8 cellular contexts compared by ENCODE assay signal in the genomic region with DNA sequence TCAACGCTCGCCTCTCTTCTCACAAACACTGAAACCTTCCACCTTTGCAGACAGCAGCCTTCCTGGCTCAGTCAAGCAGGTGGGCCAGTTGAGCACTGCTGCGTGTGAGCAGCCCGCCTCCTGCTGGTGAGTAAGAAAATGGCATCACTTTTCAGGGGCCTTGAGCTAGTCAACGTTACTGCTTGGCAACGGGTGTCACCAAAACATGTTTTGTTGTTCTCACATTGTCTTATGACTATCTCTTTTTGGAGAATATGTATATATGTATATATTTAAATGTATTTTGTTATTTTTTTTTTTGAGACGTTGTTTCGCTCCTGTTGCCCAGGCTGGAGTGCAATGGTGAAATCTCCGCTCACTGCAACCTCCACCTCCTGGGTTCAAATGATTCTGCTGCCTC.
A peak's percentile ranks its signal among the peaks of the same experiment; 100 is the strongest.
DNase-seq lines count a peak whose midpoint lies in the region; ATAC-seq and TF ChIP-seq lines count a peak whose summit lies in the region.

No MANE protein-coding gene starts in this region.

- no peak overlapping the region for H3K4me3 Mint-ChIP-seq in CD14-positive monocyte

- peak; percentile 96 for TF ChIP-seq CTCF in CD14-positive monocyte (IDR thresholded peaks at IDR 0.05)

- H3K56ac ChIP-seq in mesendoderm (ENCODE audit: low read length) = no peak overlapping the region

- H4K5ac ChIP-seq in mesendoderm (ENCODE audit: low read length) = no peak overlapping the region

- DNase-seq in CD14-positive monocyte (ENCODE audit: low spot score) = peak; percentile 85
- peak; percentile 76 for DNase-seq in NCI-H345 treated with DMSO at 0.1 percent for 48 hours (lab: John Stamatoyannopoulos, UW; ENCODE audit: unreplicated experiment)
- peak; percentile 36 to 54 for DNase-seq in activated CD4-positive, alpha-beta T cell treated with anti-CD3 and anti-CD28 coated beads, Interleukin-2, amount 50 U/mL, for 24 hours (ENCODE audit: low read depth in 1 of 2, low spot score in 1 of 2)
- DNase-seq in dermis microvascular lymphatic vessel endothelial cell (ENCODE audit: low read depth in 2 of 2) = peak; percentile 65 to 78
- peak; percentile 87 for DNase-seq in mesendoderm
- peak; percentile 24 to 29 for DNase-seq in stimulated activated CD8-positive, alpha-beta memory T cell treated with anti-CD3 and anti-CD28 coated beads, Interleukin-4, amount 100 ng/mL, for 4 hours (ENCODE audit: low read depth in 2 of 2, low spot score in 1 of 2)

- H3K27ac ChIP-seq in mesendoderm (ENCODE audit: low read depth, low read length) = no peak overlapping the region

- intact Hi-C loops in CD14-positive monocyte (cut with micrococcal nuclease) = loop anchor here (5.0 kb wide), 2 partner anchors 254 to 269 kb away; no protein-coding TSS in a partner anchor

- no peak overlapping the region for H3K4me3 ChIP-seq in mesendoderm (ENCODE audit: low read length)

- H3K9me3 Mint-ChIP-seq in CD14-positive monocyte = no peaks in the 10 kb centered on the region

- H2AK5ac ChIP-seq in mesendoderm (ENCODE audit: low read length) = no peak overlapping the region

- H2BK5ac ChIP-seq in mesendoderm (ENCODE audit: low read length) = no peak overlapping the region

- no peaks in the 10 kb centered on the region for H3K4me1 ChIP-seq in mesendoderm (ENCODE audit: control insufficient read depth, low read depth, low read length)

- ATAC-seq in GM18909 (IDR thresholded peaks at IDR 0.05; ENCODE audit: poor library complexity, unreplicated experiment) (peak; percentile 93), HG03159 (IDR thresholded peaks at IDR 0.05; ENCODE audit: unreplicated experiment) (peak; percentile 91)

- no CpG with 5 or more reads among the region's 9 CpGs for WGBS in mesendoderm (ENCODE audit: extremely low coverage, insufficient coverage, low lambda C conversion rate)

- peaks cover 0 to 5% (median 0%) of the 10 kb centered on the region in 3 donors for H3K27me3 Mint-ChIP-seq in CD14-positive monocyte (ENCODE audit: low read depth in 3 of 3)

- peaks cover 40% of the 10 kb centered on the region for H3K4me1 Mint-ChIP-seq in CD14-positive monocyte

- H3K4me2 ChIP-seq in mesendoderm (ENCODE audit: low read length) = no peak overlapping the region

- H3K9ac ChIP-seq in mesendoderm (ENCODE audit: low read length) = no peak overlapping the region

- no peaks in the 10 kb centered on the region for H3K79me1 ChIP-seq in mesendoderm (ENCODE audit: low read length)

- no peak overlapping the region for H2BK15ac ChIP-seq in mesendoderm (replicated peaks; ENCODE audit: low read depth)

- no peaks in the 10 kb centered on the region for H3K79me2 ChIP-seq in mesendoderm (ENCODE audit: control insufficient read depth, insufficient read depth, low read length)

- no peak overlapping the region for H3K18ac ChIP-seq in mesendoderm (ENCODE audit: low read length)

- H4K8ac ChIP-seq in mesendoderm (ENCODE audit: low read depth, low read length) = no peak overlapping the region

- H3K4ac ChIP-seq in mesendoderm (ENCODE audit: low read depth, low read length) = no peak overlapping the region

- H3K27ac Mint-ChIP-seq in CD14-positive monocyte = peak overlapping the region; percentile 54 to 99 (median 95)

- no peaks in the 10 kb centered on the region for H3K36me3 ChIP-seq in mesendoderm (ENCODE audit: control insufficient read depth, insufficient read depth, low read length)

- no peak overlapping the region for H3K23ac ChIP-seq in mesendoderm (ENCODE audit: low read length)

- H3K36me3 Mint-ChIP-seq in CD14-positive monocyte = no peaks in the 10 kb centered on the region

- H2BK120ac ChIP-seq in mesendoderm (ENCODE audit: low read depth, low read length) = no peak overlapping the region

- no peaks in the 10 kb centered on the region for H3K27me3 ChIP-seq in mesendoderm (ENCODE audit: insufficient read depth, low read length, poor library complexity)

Comparison
In these comparisons a context has a peak if more than half of its experiments do, and no peak if none do; other contexts are left out.
1. DNase-seq: peak in every context shown above with its lines; median percentile 87 in mesendoderm; 85 in CD14-positive monocyte; 76 in NCI-H345 treated with DMSO at 0.1 percent for 48 hours; 72 in dermis microvascular lymphatic vessel endothelial cell; 45 in activated CD4-positive, alpha-beta T cell treated with anti-CD3 and anti-CD28 coated beads, Interleukin-2, amount 50 U/mL, for 24 hours; 26 in stimulated activated CD8-positive, alpha-beta memory T cell treated with anti-CD3 and anti-CD28 coated beads, Interleukin-4, amount 100 ng/mL, for 4 hours.